In genomic region chr5:56837956-56838355, GRCh38 we compare ENCODE assay signal across 14 cellular contexts. TPM values are rescaled to one million over a fixed set of nuclear protein-coding genes. Genes with fewer than 3 reads are reported as not detected.
A peak's percentile ranks its signal among the peaks of the same experiment; 100 is the strongest.
DNase-seq lines count a peak whose midpoint lies in the region; ATAC-seq and TF ChIP-seq lines count a peak whose summit lies in the region.
"Had no signal": no experiment of that assay in that cellular context is flagged by ENCODE, and none has a peak within 500 bp of the region (broad histone marks: within the 10 kb centered on the region; RNA-seq: fewer than 3 reads in every experiment).

No MANE protein-coding gene starts in this region.

- peaks cover 27% of the 10 kb centered on the region for H3K4me1 ChIP-seq in PC-9 (replicated peaks; ENCODE audit: insufficient read depth)
- H3K4me1 ChIP-seq in left lung, result peaks cover 15 to 66% of the 10 kb centered on the region in 2 donors
- H3K4me1 ChIP-seq in stomach, result peaks cover 17 to 86% (median 53%) of the 10 kb centered on the region in 4 donors

- H3K4me1 Mint-ChIP-seq in activated naive CD4-positive, alpha-beta T cell treated with anti-CD3 and anti-CD28 coated beads for 36 hours (ENCODE audit: low read depth), result peaks cover 76% of the 10 kb centered on the region

- H3K9me2 ChIP-seq in PC-9 (ENCODE audit: insufficient read depth), result no peaks in the 10 kb centered on the region

- no peak for TF ChIP-seq EP300 in stomach (IDR thresholded peaks at IDR 0.05)

- no peaks in the 10 kb centered on the region for H3K36me3 ChIP-seq in PC-9 (ENCODE audit: low read depth)
- H3K36me3 ChIP-seq in left lung, result no peaks in the 10 kb centered on the region
- no peaks in the 10 kb centered on the region for H3K36me3 ChIP-seq in stomach
- H3K36me3 ChIP-seq: MG63, neural progenitor cell, vagina had no signal

- H3F3A ChIP-seq in PC-9 (ENCODE audit: insufficient read depth, low read depth), result 0 out of 2 replicates have a peak, but pooled peaks cover 6% of the 10 kb centered on the region

- no peak overlapping the region for H3K4me3 ChIP-seq in PC-9
- no peak overlapping the region for H3K4me3 ChIP-seq in left lung
- H3K4me3 ChIP-seq in stomach, result no peak overlapping the region
- H3K4me3 ChIP-seq: GM23338, neural progenitor cell, vagina had no signal

- peaks cover 8% of the 10 kb centered on the region; the same call in 1 of the 2 replicates for H4K20me1 ChIP-seq in PC-9 (ENCODE audit: insufficient read depth)

- POLR2A ChIA-PET in PC-9 (lab: Charles Lee; ENCODE audit: unreplicated experiment), result interaction anchor here (0.6 to 1.1 kb wide), 3 partner anchors 9 to 848 kb away, joined by 4 to 17 read pairs (median 6); no protein-coding TSS in a partner anchor

- no peak overlapping the region for H2AFZ ChIP-seq in PC-9
- H2AFZ ChIP-seq: GM23338, neural progenitor cell had no signal

- H3K4me2 ChIP-seq in PC-9, result peak overlapping the region; percentile 67
- H3K4me2 ChIP-seq: GM23338, neural progenitor cell had no signal

- peak overlapping the region; percentile 8 for H3K27ac Mint-ChIP-seq in activated naive CD4-positive, alpha-beta T cell treated with anti-CD3 and anti-CD28 coated beads for 36 hours
- H3K27ac Mint-ChIP-seq: neural progenitor cell had no signal

- peaks cover 98% of the 10 kb centered on the region for H3K79me2 ChIP-seq in PC-9 (ENCODE audit: low read depth)

- intact Hi-C loops in activated naive CD4-positive, alpha-beta T cell treated with anti-CD3 and anti-CD28 coated beads for 36 hours (cut with micrococcal nuclease), result loop anchor here (1.0 to 5.0 kb wide), 5 partner anchors 21 to 901 kb away; no protein-coding TSS in a partner anchor
- intact Hi-C loops in PC-9 (cut with micrococcal nuclease; ENCODE audit: unreplicated experiment), result loop anchor here (1.0 to 5.0 kb wide), 4 partner anchors 201 to 568 kb away; no protein-coding TSS in a partner anchor
- intact Hi-C loops in left lung (cut with DNase I), result loop anchor here in 1 of 2 donors (5.0 kb wide), 1 partner anchor 566 kb away; no protein-coding TSS in a partner anchor
- intact Hi-C loops in stomach (cut with DNase I; ENCODE audit: low total_unique reads), result loop anchor here (5.0 kb wide), 1 partner anchor 571 kb away; no protein-coding TSS in a partner anchor

- H3K36me3 Mint-ChIP-seq in activated naive CD4-positive, alpha-beta T cell treated with anti-CD3 and anti-CD28 coated beads for 36 hours (ENCODE audit: low read depth), result no peaks in the 10 kb centered on the region
- H3K36me3 Mint-ChIP-seq: neural progenitor cell had no signal

- ATAC-seq in left lung, result no peak

- H3K27me3 Mint-ChIP-seq in activated naive CD4-positive, alpha-beta T cell treated with anti-CD3 and anti-CD28 coated beads for 36 hours (ENCODE audit: low read depth), result no peaks in the 10 kb centered on the region

- H3K9me3 ChIP-seq in PC-9 (ENCODE audit: insufficient read depth, low read depth) (no peaks in the 10 kb centered on the region), left lung (no peaks in the 10 kb centered on the region), stomach (no peaks in the 10 kb centered on the region)
- H3K9me3 ChIP-seq: MG63, vagina had no signal

- H3K27me3 ChIP-seq in PC-9 (ENCODE audit: insufficient read depth, low read depth) (no peaks in the 10 kb centered on the region), left lung (no peaks in the 10 kb centered on the region), stomach (no peaks in the 10 kb centered on the region)
- H3K27me3 ChIP-seq: MG63, neural progenitor cell, vagina had no signal

- CTCF ChIA-PET in activated naive CD4-positive, alpha-beta T cell treated with anti-CD3 and anti-CD28 coated beads for 36 hours (lab: Charles Lee), result interaction anchor here (0.6 to 7.8 kb wide), 31 partner anchors 10 to 901 kb away, joined by 3 to 82 read pairs (median 4); no protein-coding TSS in a partner anchor
- CTCF ChIA-PET in PC-9 (lab: Charles Lee), result interaction anchor here (0.5 to 1.8 kb wide), 7 partner anchors 78 to 567 kb away, joined by 3 to 7 read pairs (median 4); no protein-coding TSS in a partner anchor

- H3K9me3 Mint-ChIP-seq in activated naive CD4-positive, alpha-beta T cell treated with anti-CD3 and anti-CD28 coated beads for 36 hours, result no peaks in the 10 kb centered on the region
- H3K9me3 Mint-ChIP-seq: GM23338, neural progenitor cell had no signal

- 58 to 67% (median 61%) methylated on average over 1 of the region's 1 CpG for WGBS in stomach, 5 donors

- H3K27ac ChIP-seq in PC-9, result peak overlapping the region; percentile 32
- H3K27ac ChIP-seq in left lung, result peak overlapping the region; percentile 5 to 65
- H3K27ac ChIP-seq in stomach, result peak overlapping the region in 3 of 5 donors; percentile 19 to 69 (median 27)
- H3K27ac ChIP-seq: HL-60, neural progenitor cell had no signal

- TF ChIP-seq CTCF in PC-9 (conservative IDR thresholded peaks at IDR 0.05), result no peak
- no peak for TF ChIP-seq CTCF in left lung (IDR thresholded peaks at IDR 0.05)
- no peak for TF ChIP-seq CTCF in stomach (IDR thresholded peaks at IDR 0.05)

- no peak overlapping the region for H3K4me3 Mint-ChIP-seq in activated naive CD4-positive, alpha-beta T cell treated with anti-CD3 and anti-CD28 coated beads for 36 hours
- H3K4me3 Mint-ChIP-seq: GM23338, neural progenitor cell had no signal

- no peak for TF ChIP-seq POLR2A in stomach (IDR thresholded peaks at IDR 0.05)

- no TSS peak for BruUV-seq in PC-9 (replicated peaks; lab: Mats Ljungman, UMichigan)

- no peak for DNase-seq in activated naive CD4-positive, alpha-beta T cell treated with anti-CD3 and anti-CD28 coated beads for 36 hours
- DNase-seq in activated naive CD4-positive, alpha-beta T cell (lab: John Stamatoyannopoulos, UW), result no peak
- DNase-seq in PC-9 (no peak), left lung (no peak), stomach (no peak), HK-2 (ENCODE audit: unreplicated experiment) (no peak), DMS53 treated with DMSO at 0.1 percent for 48 hours (lab: John Stamatoyannopoulos, UW; ENCODE audit: unreplicated experiment) (no peak)
- DNase-seq in stimulated activated CD4-positive, alpha-beta T cell treated with anti-CD3 and anti-CD28 coated beads, Interleukin-4, amount 100 ng/mL, for 24 hours, result no peak
- DNase-seq: NCI-H2171 had no signal

RNA-seq across cellular contexts. Expression of gene MAP3K1, which starts 22.6 kb away (rescaled TPM):
- 10 to 100 TPM; 18.2 to 19.2 TPM for total RNA-seq in activated naive CD4-positive, alpha-beta T cell treated with anti-CD3 and anti-CD28 coated beads for 36 hours
- total RNA-seq in PC-9 (2021), result 21.8 and 26.1 TPM in 2 replicates
- total RNA-seq in left lung, result 10 to 100 TPM; 20.6 to 30.2 TPM
- 10 to 100 TPM in 3 of 5 donors, 1 to 10 TPM in 2; 6.1 to 30.7 (median 15.4) TPM for total RNA-seq in stomach
- 1 to 10 TPM; 3.8 to 6.5 (median 4.4) TPM for polyA plus RNA-seq in stomach
